2 cellular contexts compared by ENCODE assay signal in the genomic region with DNA sequence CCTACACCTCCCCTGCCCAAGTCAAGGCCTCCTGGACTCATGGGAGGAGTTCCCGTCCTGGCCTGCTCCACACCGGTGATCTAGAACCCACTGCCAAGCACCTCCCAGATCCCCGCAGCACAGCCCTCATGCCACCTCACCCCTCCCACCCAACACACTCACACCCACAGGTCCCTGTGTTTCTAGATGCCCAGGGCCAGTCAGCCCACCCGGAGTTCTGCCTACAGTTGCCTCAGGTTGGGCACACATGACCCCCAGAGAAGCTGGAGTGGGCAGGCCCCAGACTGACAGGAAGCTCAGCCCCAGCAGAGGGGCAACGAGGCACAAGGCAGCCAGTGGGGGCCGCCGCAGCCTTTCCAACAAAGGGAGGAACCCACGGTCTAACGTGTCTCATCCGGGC.
TF ChIP-seq lines count a peak whose summit lies in the region.

No MANE protein-coding gene starts in this region.

TF ChIP-seq in GM23338, 12 proteins besides CTCF, POLR2A, EP300 and RAD21 (continues in another document):
- no peak for TF ChIP-seq EZH2phosphoT487 (IDR thresholded peaks at IDR 0.05; ENCODE audit: unreplicated experiment)
- TF ChIP-seq EZH2 (IDR thresholded peaks at IDR 0.05; ENCODE audit: low read depth, unreplicated experiment) = no peak
- TF ChIP-seq ZNF331 (CRISPR knock-in tag; IDR thresholded peaks at IDR 0.05; ENCODE audit: low read depth) = no peak
- TF ChIP-seq ZNF114 (CRISPR knock-in tag; IDR thresholded peaks at IDR 0.05) = no peak
- no peak for TF ChIP-seq JUNB (IDR thresholded peaks at IDR 0.05; ENCODE audit: unreplicated experiment)
- no peak for TF ChIP-seq ZNF462 (CRISPR knock-in tag; IDR thresholded peaks at IDR 0.05)
- TF ChIP-seq POLR2AphosphoS5 (IDR thresholded peaks at IDR 0.05; ENCODE audit: low read depth) = no peak
- TF ChIP-seq NANOG (IDR thresholded peaks at IDR 0.05; ENCODE audit: borderline replicate concordance) = no peak
- no peak for TF ChIP-seq STAT1 (IDR thresholded peaks at IDR 0.05; ENCODE audit: unreplicated experiment)
- no peak for TF ChIP-seq ETS1 (IDR thresholded peaks at IDR 0.05)
- no peak for TF ChIP-seq CREB1 (CRISPR knock-in tag; IDR thresholded peaks at IDR 0.05; ENCODE audit: low read depth)

TF ChIP-seq in HepG2, 621 proteins besides CTCF, POLR2A, EP300 and RAD21 (continues in another document):
- no peak for TF ChIP-seq SALL1 (CRISPR knock-in tag; IDR thresholded peaks at IDR 0.05)
- no peak for TF ChIP-seq ZSCAN21 (CRISPR knock-in tag; IDR thresholded peaks at IDR 0.05; ENCODE audit: borderline replicate concordance)
- TF ChIP-seq ZNF337 (CRISPR knock-in tag; IDR thresholded peaks at IDR 0.05; ENCODE audit: borderline replicate concordance, low read depth) = no peak
- no peak for TF ChIP-seq ZNF235 (CRISPR knock-in tag; IDR thresholded peaks at IDR 0.05; ENCODE audit: borderline replicate concordance)
- no peak for TF ChIP-seq ZBTB44 (CRISPR knock-in tag; IDR thresholded peaks at IDR 0.05)
- TF ChIP-seq FOXO1 (CRISPR knock-in tag; IDR thresholded peaks at IDR 0.05) = no peak
- TF ChIP-seq NR1H2 (CRISPR knock-in tag; IDR thresholded peaks at IDR 0.05; ENCODE audit: borderline replicate concordance, low read depth) = 0 out of 2 replicates have a peak, but pooled peaks have one; percentile 33
- TF ChIP-seq ZNF75D (CRISPR knock-in tag; IDR thresholded peaks at IDR 0.05; ENCODE audit: borderline replicate concordance) = no peak
- TF ChIP-seq RFXANK (CRISPR knock-in tag; IDR thresholded peaks at IDR 0.05) = no peak
- TF ChIP-seq ZNF549 (CRISPR knock-in tag; IDR thresholded peaks at IDR 0.05) = no peak
- TF ChIP-seq TEAD3 (CRISPR knock-in tag; optimal IDR thresholded peaks at IDR 0.05; ENCODE audit: borderline replicate concordance) = no peak
- no peak for TF ChIP-seq ZNF605 (CRISPR knock-in tag; IDR thresholded peaks at IDR 0.05)
- TF ChIP-seq NFE2L2 (IDR thresholded peaks at IDR 0.05; ENCODE audit: low read length) = no peak
- no peak for TF ChIP-seq RELA (CRISPR knock-in tag; IDR thresholded peaks at IDR 0.05)
- TF ChIP-seq ATF7-NPFF (CRISPR knock-in tag; IDR thresholded peaks at IDR 0.05; ENCODE audit: low read depth) = no peak
- no peak for TF ChIP-seq SRF (IDR thresholded peaks at IDR 0.05; ENCODE audit: low read depth, low read length)
- TF ChIP-seq, protein P1, sequence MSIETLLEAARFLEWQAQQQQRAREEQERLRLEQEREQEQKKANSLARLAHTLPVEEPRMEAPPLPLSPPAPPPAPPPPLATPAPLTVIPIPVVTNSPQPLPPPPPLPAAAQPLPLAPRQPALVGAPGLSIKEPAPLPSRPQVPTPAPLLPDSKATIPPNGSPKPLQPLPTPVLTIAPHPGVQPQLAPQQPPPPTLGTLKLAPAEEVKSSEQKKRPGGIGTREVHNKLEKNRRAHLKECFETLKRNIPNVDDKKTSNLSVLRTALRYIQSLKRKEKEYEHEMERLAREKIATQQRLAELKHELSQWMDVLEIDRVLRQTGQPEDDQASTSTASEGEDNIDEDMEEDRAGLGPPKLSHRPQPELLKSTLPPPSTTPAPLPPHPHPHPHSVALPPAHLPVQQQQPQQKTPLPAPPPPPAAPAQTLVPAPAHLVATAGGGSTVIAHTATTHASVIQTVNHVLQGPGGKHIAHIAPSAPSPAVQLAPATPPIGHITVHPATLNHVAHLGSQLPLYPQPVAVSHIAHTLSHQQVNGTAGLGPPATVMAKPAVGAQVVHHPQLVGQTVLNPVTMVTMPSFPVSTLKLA (IDR thresholded peaks at IDR 0.05) = no peak
- TF ChIP-seq, protein P2, sequence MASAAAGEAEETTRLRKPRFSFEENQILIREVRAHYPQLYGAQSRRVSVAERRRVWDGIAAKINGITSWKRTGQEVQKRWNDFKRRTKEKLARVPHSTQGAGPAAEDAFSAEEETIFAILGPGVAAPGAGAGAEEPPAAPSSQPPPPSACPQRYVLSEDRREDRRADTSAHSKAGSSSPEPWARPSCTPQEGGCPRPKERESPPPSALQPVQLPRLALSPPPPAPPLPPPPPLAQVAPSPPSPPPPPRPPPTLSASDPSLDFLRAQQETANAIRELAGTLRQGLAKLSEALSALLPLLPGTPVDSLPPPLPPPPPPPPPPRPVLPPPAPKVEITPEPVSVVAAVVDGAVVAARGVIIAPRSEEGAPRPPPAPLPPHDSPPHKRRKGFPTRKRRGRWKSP (CRISPR knock-in tag; IDR thresholded peaks at IDR 0.05) = no peak
- TF ChIP-seq ZFP41 (CRISPR knock-in tag; IDR thresholded peaks at IDR 0.05; ENCODE audit: borderline replicate concordance) = 0 out of 2 replicates have a peak, but pooled peaks have one; percentile 5
- TF ChIP-seq DR1 (CRISPR knock-in tag; IDR thresholded peaks at IDR 0.05) = no peak
- TF ChIP-seq ZNF775 (CRISPR knock-in tag; IDR thresholded peaks at IDR 0.05; ENCODE audit: borderline replicate concordance) = no peak
- TF ChIP-seq, protein P3, sequence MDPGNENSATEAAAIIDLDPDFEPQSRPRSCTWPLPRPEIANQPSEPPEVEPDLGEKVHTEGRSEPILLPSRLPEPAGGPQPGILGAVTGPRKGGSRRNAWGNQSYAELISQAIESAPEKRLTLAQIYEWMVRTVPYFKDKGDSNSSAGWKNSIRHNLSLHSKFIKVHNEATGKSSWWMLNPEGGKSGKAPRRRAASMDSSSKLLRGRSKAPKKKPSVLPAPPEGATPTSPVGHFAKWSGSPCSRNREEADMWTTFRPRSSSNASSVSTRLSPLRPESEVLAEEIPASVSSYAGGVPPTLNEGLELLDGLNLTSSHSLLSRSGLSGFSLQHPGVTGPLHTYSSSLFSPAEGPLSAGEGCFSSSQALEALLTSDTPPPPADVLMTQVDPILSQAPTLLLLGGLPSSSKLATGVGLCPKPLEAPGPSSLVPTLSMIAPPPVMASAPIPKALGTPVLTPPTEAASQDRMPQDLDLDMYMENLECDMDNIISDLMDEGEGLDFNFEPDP (CRISPR knock-in tag; conservative IDR thresholded peaks at IDR 0.05) = no peak
- no peak for TF ChIP-seq IKZF1 (IDR thresholded peaks at IDR 0.05)
- TF ChIP-seq ZBTB10 (CRISPR knock-in tag; IDR thresholded peaks at IDR 0.05; ENCODE audit: borderline replicate concordance) = no peak
- TF ChIP-seq ZNF709 (CRISPR knock-in tag; IDR thresholded peaks at IDR 0.05) = no peak
- TF ChIP-seq CENPX (CRISPR knock-in tag; IDR thresholded peaks at IDR 0.05) = no peak
- 0 out of 2 replicates have a peak, but pooled peaks have one; percentile 21 for TF ChIP-seq STAG1 (CRISPR knock-in tag; IDR thresholded peaks at IDR 0.05)
- no peak for TF ChIP-seq NR2F1 (CRISPR knock-in tag; IDR thresholded peaks at IDR 0.05)
- TF ChIP-seq, protein P4, sequence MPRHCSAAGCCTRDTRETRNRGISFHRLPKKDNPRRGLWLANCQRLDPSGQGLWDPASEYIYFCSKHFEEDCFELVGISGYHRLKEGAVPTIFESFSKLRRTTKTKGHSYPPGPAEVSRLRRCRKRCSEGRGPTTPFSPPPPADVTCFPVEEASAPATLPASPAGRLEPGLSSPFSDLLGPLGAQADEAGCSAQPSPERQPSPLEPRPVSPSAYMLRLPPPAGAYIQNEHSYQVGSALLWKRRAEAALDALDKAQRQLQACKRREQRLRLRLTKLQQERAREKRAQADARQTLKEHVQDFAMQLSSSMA (CRISPR knock-in tag; IDR thresholded peaks at IDR 0.05) = no peak
- TF ChIP-seq, protein P5, sequence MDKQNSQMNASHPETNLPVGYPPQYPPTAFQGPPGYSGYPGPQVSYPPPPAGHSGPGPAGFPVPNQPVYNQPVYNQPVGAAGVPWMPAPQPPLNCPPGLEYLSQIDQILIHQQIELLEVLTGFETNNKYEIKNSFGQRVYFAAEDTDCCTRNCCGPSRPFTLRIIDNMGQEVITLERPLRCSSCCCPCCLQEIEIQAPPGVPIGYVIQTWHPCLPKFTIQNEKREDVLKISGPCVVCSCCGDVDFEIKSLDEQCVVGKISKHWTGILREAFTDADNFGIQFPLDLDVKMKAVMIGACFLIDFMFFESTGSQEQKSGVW (CRISPR knock-in tag; IDR thresholded peaks at IDR 0.05; ENCODE audit: borderline replicate concordance) = no peak
- no peak for TF ChIP-seq ZFP91 (CRISPR knock-in tag; IDR thresholded peaks at IDR 0.05; ENCODE audit: borderline replicate concordance)
- no peak for TF ChIP-seq ZNF207 (IDR thresholded peaks at IDR 0.05; ENCODE audit: borderline replicate concordance)
- TF ChIP-seq ZNF232 (CRISPR knock-in tag; IDR thresholded peaks at IDR 0.05; ENCODE audit: borderline replicate concordance) = no peak
- peak; percentile 29; the same call in 1 of the 2 replicates for TF ChIP-seq POLR2G (IDR thresholded peaks at IDR 0.05; ENCODE audit: low read depth, low read length)
- no peak for TF ChIP-seq MIER3 (CRISPR knock-in tag; IDR thresholded peaks at IDR 0.05; ENCODE audit: borderline replicate concordance)
- no peak for TF ChIP-seq SP1 (IDR thresholded peaks at IDR 0.05)
- no peak for TF ChIP-seq SP1 (CRISPR knock-in tag; IDR thresholded peaks at IDR 0.05)
- TF ChIP-seq, protein P6, sequence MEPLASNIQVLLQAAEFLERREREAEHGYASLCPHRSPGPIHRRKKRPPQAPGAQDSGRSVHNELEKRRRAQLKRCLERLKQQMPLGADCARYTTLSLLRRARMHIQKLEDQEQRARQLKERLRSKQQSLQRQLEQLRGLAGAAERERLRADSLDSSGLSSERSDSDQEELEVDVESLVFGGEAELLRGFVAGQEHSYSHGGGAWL (CRISPR knock-in tag; IDR thresholded peaks at IDR 0.05) = no peak
- TF ChIP-seq ZNF569 (CRISPR knock-in tag; IDR thresholded peaks at IDR 0.05; ENCODE audit: borderline replicate concordance) = no peak
- TF ChIP-seq ARHGAP35 (CRISPR knock-in tag; IDR thresholded peaks at IDR 0.05; ENCODE audit: borderline replicate concordance) = no peak
- TF ChIP-seq HNRNPK (IDR thresholded peaks at IDR 0.05; ENCODE audit: low read depth, low read length, poor library complexity, severe bottlenecking) = no peak
- no peak for TF ChIP-seq ATRX (CRISPR knock-in tag; IDR thresholded peaks at IDR 0.05; ENCODE audit: borderline replicate concordance)
- no peak for TF ChIP-seq SIX1 (CRISPR knock-in tag; IDR thresholded peaks at IDR 0.05; ENCODE audit: borderline replicate concordance)
- no peak for TF ChIP-seq TMF1 (CRISPR knock-in tag; IDR thresholded peaks at IDR 0.05; ENCODE audit: low read depth)
- no peak for TF ChIP-seq CEBPZ (IDR thresholded peaks at IDR 0.05; ENCODE audit: low read length)
- TF ChIP-seq ZC3H13 (CRISPR knock-in tag; IDR thresholded peaks at IDR 0.05) = 0 out of 2 replicates have a peak, but pooled peaks have one; percentile 5
- TF ChIP-seq AGO1 (IDR thresholded peaks at IDR 0.05; ENCODE audit: low read depth, low read length, poor library complexity, severe bottlenecking) = peak; percentile 60
